Comparison of ENCODE assay signal across 19 cellular contexts in genomic region chr9:32161209-32161608, GRCh38.
DNase-seq lines count a peak whose midpoint lies in the region; ATAC-seq and TF ChIP-seq lines count a peak whose summit lies in the region.
"Had no signal": no experiment of that assay in that cellular context is flagged by ENCODE, and none has a peak within 500 bp of the region (broad histone marks: within the 10 kb centered on the region; RNA-seq: fewer than 3 reads in every experiment).

No MANE protein-coding gene starts in this region.

- peaks cover 53% of the 10 kb centered on the region for H3K4me1 ChIP-seq in KMS-11 (ENCODE audit: low read depth, poor library complexity, severe bottlenecking)

- H3K4me3 Mint-ChIP-seq in effector memory CD8-positive, alpha-beta T cell: no peak overlapping the region
- H3K4me3 Mint-ChIP-seq: activated CD4-positive, alpha-beta T cell treated with anti-CD3 and anti-CD28 coated beads, Interleukin-2, amount 10 ng/mL, durations not matched to agents 24 days and 14 days; dendritic cell treated with granulocyte-macrophage colony-stimulating factor and Interleukin-4, amounts not matched to agents 40 ng/mL and 50 ng/mL, for 4 days; stimulated activated memory B cell treated with anti-CD40 and anti-IgM and Interleukin-4, amounts not matched to agents 10 μg/mL and 1 μg/mL and 100 μg/mL, for 72 hours; T-helper 1 cell treated with Interleukin-12 subunit alpha and Interleukin-12 subunit beta and Interleukin-4 antibody, amounts not matched to agents 30 μg/mL and 1 μg/mL, for 36 hours had no signal

- H4K20me1 ChIP-seq in KMS-11 (ENCODE audit: insufficient read depth): no peaks in the 10 kb centered on the region

- H3K9me3 Mint-ChIP-seq in effector memory CD8-positive, alpha-beta T cell: no peaks in the 10 kb centered on the region
- H3K9me3 Mint-ChIP-seq: activated CD4-positive, alpha-beta T cell treated with anti-CD3 and anti-CD28 coated beads, Interleukin-2, amount 10 ng/mL, durations not matched to agents 24 days and 14 days; activated naive CD4-positive, alpha-beta T cell treated with anti-CD3 and anti-CD28 coated beads, Interleukin-2, amount 50 U/mL, for 72 hours; dendritic cell treated with granulocyte-macrophage colony-stimulating factor and Interleukin-4, amounts not matched to agents 40 ng/mL and 50 ng/mL, for 4 days; stimulated activated memory B cell treated with anti-CD40 and anti-IgM and Interleukin-4, amounts not matched to agents 10 μg/mL and 1 μg/mL and 100 μg/mL, for 72 hours; T-helper 1 cell treated with Interleukin-12 subunit alpha and Interleukin-12 subunit beta and Interleukin-4 antibody, amounts not matched to agents 30 μg/mL and 1 μg/mL, for 36 hours had no signal

- H3K36me3 ChIP-seq in KMS-11 (ENCODE audit: insufficient read depth): no peaks in the 10 kb centered on the region

- no peak for TF ChIP-seq CTCF in KMS-11 (conservative IDR thresholded peaks at IDR 0.05; ENCODE audit: low read depth, low read length)

- ATAC-seq in GM18861 (IDR thresholded peaks at IDR 0.05; ENCODE audit: unreplicated experiment) (peak; percentile 18), GM21390 (IDR thresholded peaks at IDR 0.05; ENCODE audit: unreplicated experiment) (peak; percentile 19), HG02938 (IDR thresholded peaks at IDR 0.05; ENCODE audit: unreplicated experiment) (peak; percentile 23)
- ATAC-seq in effector memory CD8-positive, alpha-beta T cell (replicated peaks): no peak
- ATAC-seq: activated naive CD4-positive, alpha-beta T cell treated with anti-CD3 and anti-CD28 coated beads, Interleukin-2, amount 50 U/mL, for 72 hours; stimulated activated memory B cell treated with anti-CD40 and anti-IgM and Interleukin-4, amounts not matched to agents 10 μg/mL and 1 μg/mL and 100 μg/mL, for 72 hours had no signal

- H3K27ac ChIP-seq in KMS-11: peak overlapping the region; percentile 36; the same call in 1 of the 2 replicates

- H3K4me1 Mint-ChIP-seq in effector memory CD8-positive, alpha-beta T cell (ENCODE audit: low read depth in 2 of 2): no peaks in the 10 kb centered on the region
- H3K4me1 Mint-ChIP-seq: activated CD4-positive, alpha-beta T cell treated with anti-CD3 and anti-CD28 coated beads, Interleukin-2, amount 10 ng/mL, durations not matched to agents 24 days and 14 days; stimulated activated memory B cell treated with anti-CD40 and anti-IgM and Interleukin-4, amounts not matched to agents 10 μg/mL and 1 μg/mL and 100 μg/mL, for 72 hours had no signal

- no peaks in the 10 kb centered on the region for H3K79me2 ChIP-seq in KMS-11 (ENCODE audit: insufficient read depth, low read depth)

- no peak overlapping the region for H3K4me3 ChIP-seq in KMS-11 (IDR thresholded peaks at IDR 0.05; ENCODE audit: insufficient read depth, low read depth, low read length)
- H3K4me3 ChIP-seq: smooth muscle cell had no signal

- no peak overlapping the region for H3K27ac Mint-ChIP-seq in effector memory CD8-positive, alpha-beta T cell
- H3K27ac Mint-ChIP-seq: activated CD4-positive, alpha-beta T cell treated with anti-CD3 and anti-CD28 coated beads, Interleukin-2, amount 10 ng/mL, durations not matched to agents 24 days and 14 days; activated naive CD4-positive, alpha-beta T cell treated with anti-CD3 and anti-CD28 coated beads, Interleukin-2, amount 50 U/mL, for 72 hours; dendritic cell treated with granulocyte-macrophage colony-stimulating factor and Interleukin-4, amounts not matched to agents 40 ng/mL and 50 ng/mL, for 4 days; stimulated activated memory B cell treated with anti-CD40 and anti-IgM and Interleukin-4, amounts not matched to agents 10 μg/mL and 1 μg/mL and 100 μg/mL, for 72 hours; T-helper 1 cell treated with Interleukin-12 subunit alpha and Interleukin-12 subunit beta and Interleukin-4 antibody, amounts not matched to agents 30 μg/mL and 1 μg/mL, for 36 hours had no signal

- H3K9ac ChIP-seq in KMS-11: no peak overlapping the region

- DNase-seq in NCI-H1048 (lab: John Stamatoyannopoulos, UW): no peak
- no peak for DNase-seq in EL
- DNase-seq in hippocampal formation (lab: John Stamatoyannopoulos, UW): no peak
- DNase-seq in effector memory CD8-positive, alpha-beta T cell: no peak
- DNase-seq: activated CD4-positive, alpha-beta T cell treated with anti-CD3 and anti-CD28 coated beads, Interleukin-2, amount 10 ng/mL, durations not matched to agents 24 days and 14 days; aorta; C1 segment of cervical spinal cord; glutamatergic neuron; NCI-H1436; NCI-H526 had no signal

- peak overlapping the region; percentile 41; the same call in 1 of the 2 replicates for H2AFZ ChIP-seq in KMS-11 (ENCODE audit: low read depth)

- H3K27me3 ChIP-seq in KMS-11 (ENCODE audit: insufficient read depth, low read depth): no peaks in the 10 kb centered on the region

- no peaks in the 10 kb centered on the region for H3K36me3 Mint-ChIP-seq in effector memory CD8-positive, alpha-beta T cell (ENCODE audit: insufficient read depth)
- H3K36me3 Mint-ChIP-seq: activated naive CD4-positive, alpha-beta T cell treated with anti-CD3 and anti-CD28 coated beads, Interleukin-2, amount 50 U/mL, for 72 hours; stimulated activated memory B cell treated with anti-CD40 and anti-IgM and Interleukin-4, amounts not matched to agents 10 μg/mL and 1 μg/mL and 100 μg/mL, for 72 hours had no signal

- H3K27me3 Mint-ChIP-seq in effector memory CD8-positive, alpha-beta T cell: no peaks in the 10 kb centered on the region
- H3K27me3 Mint-ChIP-seq: activated CD4-positive, alpha-beta T cell treated with anti-CD3 and anti-CD28 coated beads, Interleukin-2, amount 10 ng/mL, durations not matched to agents 24 days and 14 days; dendritic cell treated with granulocyte-macrophage colony-stimulating factor and Interleukin-4, amounts not matched to agents 40 ng/mL and 50 ng/mL, for 4 days; stimulated activated memory B cell treated with anti-CD40 and anti-IgM and Interleukin-4, amounts not matched to agents 10 μg/mL and 1 μg/mL and 100 μg/mL, for 72 hours had no signal

- H3K4me2 ChIP-seq in KMS-11: peak overlapping the region; percentile 54
- H3K4me2 ChIP-seq: smooth muscle cell had no signal
